8 cellular contexts compared by ENCODE assay signal in the genomic region with DNA sequence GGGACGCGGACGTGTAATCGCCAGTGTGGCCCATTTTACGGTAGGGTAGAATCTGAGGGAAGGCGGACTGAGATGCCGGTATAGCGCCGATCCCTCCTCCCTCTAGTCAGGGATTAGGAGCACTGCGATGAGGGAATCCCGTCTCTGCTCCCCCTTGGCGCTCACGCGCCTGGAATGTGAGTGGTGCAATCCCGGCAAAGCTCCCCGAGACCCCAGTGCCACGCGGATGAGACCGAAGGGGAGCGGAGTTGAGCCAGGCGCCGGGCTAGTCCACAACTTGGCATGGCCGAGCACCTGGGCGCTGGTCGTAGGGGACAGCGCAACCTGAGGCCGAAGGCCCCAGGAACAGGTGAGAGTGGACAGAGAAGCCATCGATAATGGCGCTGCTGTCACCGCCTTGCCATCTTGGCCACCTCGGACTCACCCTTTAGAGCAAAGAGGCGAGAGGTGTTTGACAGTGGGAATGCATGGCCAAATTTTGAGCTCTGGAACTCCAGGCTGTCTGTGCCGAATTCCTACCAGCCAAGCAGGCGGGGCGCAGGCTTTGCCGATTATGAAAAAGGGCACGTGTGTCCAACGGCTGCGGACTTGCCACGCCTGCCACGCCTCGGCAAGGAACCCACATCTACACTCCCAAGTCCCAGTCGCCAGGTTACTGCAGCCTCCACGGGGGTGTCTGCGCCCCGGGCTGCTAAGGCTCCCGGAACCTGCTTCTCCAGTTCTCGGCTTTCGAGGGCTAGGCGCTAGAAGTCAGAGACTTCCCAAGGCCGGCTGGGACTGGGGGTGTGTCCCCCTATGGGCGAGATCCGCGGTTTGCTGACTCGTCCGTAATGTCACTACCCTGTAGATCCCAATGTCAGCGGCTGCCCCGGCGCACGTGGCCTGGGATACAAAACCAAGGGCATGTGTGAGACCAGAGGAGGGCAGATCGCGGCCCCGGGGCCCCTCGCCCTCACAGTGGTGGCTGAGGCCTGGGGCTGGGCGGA.
DNase-seq lines count a peak whose midpoint lies in the region; ATAC-seq and TF ChIP-seq lines count a peak whose summit lies in the region.

No MANE protein-coding gene starts in this region.

- DNase-seq in 8988T (peak; percentile 57), HUDEP-2 (lab: John Stamatoyannopoulos, UW; ENCODE audit: unreplicated experiment in 76 of 76) (peak in 72 of 76 experiments; percentile 25 to 91 (median 74)), epithelial cell of esophagus (ENCODE audit: low read depth) (peak; percentile 85), GM19238 (ENCODE audit: insufficient read length, low spot score) (no peak)

- H3K4me1 ChIP-seq in mucosa of rectum (ENCODE audit: control insufficient read depth in 2 of 2, insufficient read depth in 2 of 2, low read length in 2 of 2): peaks cover 5 to 7% of the 10 kb centered on the region in 2 donors

- ATAC-seq in GM18868 (IDR thresholded peaks at IDR 0.05; ENCODE audit: unreplicated experiment): no peak
- no peak for ATAC-seq in HG02798 (IDR thresholded peaks at IDR 0.05; ENCODE audit: poor library complexity, unreplicated experiment)
- no peak for ATAC-seq in HG03280 (IDR thresholded peaks at IDR 0.05; ENCODE audit: unreplicated experiment)

- H3K27me3 ChIP-seq in mucosa of rectum (ENCODE audit: control insufficient read depth in 2 of 2, insufficient read depth in 2 of 2, low read length in 2 of 2): peaks cover 19 to 25% of the 10 kb centered on the region in 2 donors

- no peak for TF ChIP-seq CTCF in epithelial cell of esophagus (IDR thresholded peaks at IDR 0.05; ENCODE audit: insufficient read depth, low read depth, low read length, missing control alignments)

- no peaks in the 10 kb centered on the region for H3K36me3 ChIP-seq in mucosa of rectum (ENCODE audit: control insufficient read depth in 2 of 2, insufficient read depth in 2 of 2, low read length in 2 of 2)

- H3K4me3 ChIP-seq in epithelial cell of esophagus (ENCODE audit: low read length): peak overlapping the region; percentile 75
- peak overlapping the region; percentile 14 to 52 for H3K4me3 ChIP-seq in mucosa of rectum (ENCODE audit: low read length in 2 of 2)

- no peak overlapping the region for H3K9ac ChIP-seq in mucosa of rectum (ENCODE audit: low read depth in 1 of 2, low read length in 2 of 2)

- no peaks in the 10 kb centered on the region for H3K9me3 ChIP-seq in mucosa of rectum (ENCODE audit: control insufficient read depth in 2 of 2, low read length in 2 of 2)

- no peak overlapping the region for H3K27ac ChIP-seq in mucosa of rectum (ENCODE audit: low read depth in 2 of 2, low read length in 2 of 2)
